ENCODE assay signal across 1 cellular context in genomic region chr10:11429439-11430052, GRCh38.
TF ChIP-seq lines count a peak whose summit lies in the region.

No MANE protein-coding gene starts in this region.

TF ChIP-seq in H1, 55 proteins besides CTCF, POLR2A, EP300 and RAD21 (continued from another document):
- TF ChIP-seq ATF2 (IDR thresholded peaks at IDR 0.05; ENCODE audit: low read length), result no peak
- TF ChIP-seq TAF1 (IDR thresholded peaks at IDR 0.05; ENCODE audit: low read depth, low read length), result no peak
- TF ChIP-seq MAFK (IDR thresholded peaks at IDR 0.05; ENCODE audit: low read depth, low read length), result no peak
- TF ChIP-seq USF2 (IDR thresholded peaks at IDR 0.05; ENCODE audit: low read length), result no peak
- no peak for TF ChIP-seq ASH2L (IDR thresholded peaks at IDR 0.05; ENCODE audit: low read length)
- no peak for TF ChIP-seq SAP30 (IDR thresholded peaks at IDR 0.05; ENCODE audit: insufficient read depth, insufficient replicate concordance, low read length)
- no peak for TF ChIP-seq SP4 (IDR thresholded peaks at IDR 0.05; ENCODE audit: low read length)
- TF ChIP-seq SIRT6 (IDR thresholded peaks at IDR 0.05; ENCODE audit: low read length), result no peak
- TF ChIP-seq NRF1 (IDR thresholded peaks at IDR 0.05; ENCODE audit: low read depth, low read length), result no peak
